ENCODE assay signal across 10 cellular contexts in genomic region chr7:25868509-25868908, GRCh38.
"Had no signal": no experiment of that assay in that cellular context is flagged by ENCODE, and none has a peak within 500 bp of the region (broad histone marks: within the 10 kb centered on the region; RNA-seq: fewer than 3 reads in every experiment).

No MANE protein-coding gene starts in this region.

- H3K4me3 ChIP-seq: K562 had no signal

- H3K27ac ChIP-seq: HL-60, KMS-11 had no signal

- H3K4me2 ChIP-seq: KMS-11 had no signal

- ATAC-seq: HepG2, K562 had no signal

- FAIRE-seq: HepG2, HTR-8/SVneo, K562 had no signal

- H3K9ac ChIP-seq: KMS-11 had no signal

- DNase-seq: IMR-90, Karpas-422, Kasumi-1, KBM-7, KG1 had no signal
